In genomic region chr14:31766315-31766892, GRCh38 we compare ENCODE assay signal across 7 cellular contexts.
"Had no signal": no experiment of that assay in that cellular context is flagged by ENCODE, and none has a peak within 500 bp of the region (broad histone marks: within the 10 kb centered on the region; RNA-seq: fewer than 3 reads in every experiment).

No MANE protein-coding gene starts in this region.

- ATAC-seq: K562 had no signal

- H3K4me2 ChIP-seq: KMS-11 had no signal

- H3K27ac ChIP-seq: HL-60, KMS-11 had no signal

- H3K9ac ChIP-seq: KMS-11 had no signal

- DNase-seq: IMR-90, KBM-7, KG1 had no signal

- FAIRE-seq: HTR-8/SVneo, K562 had no signal

- H3K4me3 ChIP-seq: K562 had no signal
